ENCODE assay signal across 1 cellular context in the genomic region with DNA sequence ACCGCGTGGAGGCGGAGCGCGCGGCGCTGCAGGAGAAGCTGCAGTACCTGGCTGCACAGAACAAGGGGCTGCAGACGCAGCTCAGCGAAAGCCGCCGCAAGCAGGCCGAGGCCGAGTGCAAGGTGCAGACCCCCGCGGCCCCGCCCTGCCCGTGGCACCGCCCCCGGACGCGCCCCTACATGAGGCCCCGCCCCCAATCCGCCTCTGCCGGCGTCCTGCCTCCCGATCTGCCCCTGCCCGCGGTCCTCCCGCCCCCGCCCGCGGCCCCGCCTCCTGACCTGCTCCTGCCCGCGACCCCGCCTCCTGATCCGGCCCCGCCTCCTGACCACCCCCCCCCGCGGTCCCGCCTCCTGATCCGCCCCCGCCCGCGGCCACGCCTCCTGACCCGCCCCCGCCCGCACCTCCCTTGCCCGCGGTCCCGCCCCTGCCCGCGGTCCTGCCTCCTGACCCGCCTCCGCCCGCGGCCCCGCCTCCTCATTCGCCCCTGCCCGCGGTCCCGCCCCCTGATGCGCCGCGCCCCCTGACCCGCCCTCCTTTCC.
TF ChIP-seq lines count a peak whose summit lies in the region.

No MANE protein-coding gene starts in this region.

TF ChIP-seq in endothelial cell of umbilical vein, 7 proteins besides CTCF, POLR2A, EP300 and RAD21:
- TF ChIP-seq POLR2AphosphoS5 (IDR thresholded peaks at IDR 0.05; ENCODE audit: insufficient read depth, low read depth, low read length) (no peak), FOS (IDR thresholded peaks at IDR 0.05; ENCODE audit: borderline replicate concordance, insufficient read depth, low read length) (no peak), GATA2 (IDR thresholded peaks at IDR 0.05; ENCODE audit: insufficient read depth, insufficient read length, low read depth, low read length) (no peak), MYC (IDR thresholded peaks at IDR 0.05; ENCODE audit: low read depth, low read length) (no peak), EZH2 (IDR thresholded peaks at IDR 0.05; ENCODE audit: borderline replicate concordance, low read depth, low read length, severe bottlenecking) (no peak), JUN (IDR thresholded peaks at IDR 0.05; ENCODE audit: borderline replicate concordance, insufficient read depth, insufficient read length, low read depth) (no peak)
- TF ChIP-seq, protein P1, sequence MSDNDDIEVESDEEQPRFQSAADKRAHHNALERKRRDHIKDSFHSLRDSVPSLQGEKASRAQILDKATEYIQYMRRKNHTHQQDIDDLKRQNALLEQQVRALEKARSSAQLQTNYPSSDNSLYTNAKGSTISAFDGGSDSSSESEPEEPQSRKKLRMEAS (IDR thresholded peaks at IDR 0.05; ENCODE audit: insufficient read depth, insufficient read length), result no peak
